In genomic region chr5:132019857-132020555, GRCh38 we compare ENCODE assay signal across 9 cellular contexts. TPM values are rescaled to one million over a fixed set of nuclear protein-coding genes. Genes with fewer than 3 reads are reported as not detected.
DNase-seq lines count a peak whose midpoint lies in the region; ATAC-seq and TF ChIP-seq lines count a peak whose summit lies in the region.
"Had no signal": no experiment of that assay in that cellular context is flagged by ENCODE, and none has a peak within 500 bp of the region (broad histone marks: within the 10 kb centered on the region; RNA-seq: fewer than 3 reads in every experiment).

No MANE protein-coding gene starts in this region.

- H3K4me3 Mint-ChIP-seq in chondrocyte (ENCODE audit: unreplicated experiment): no peak overlapping the region

- TF ChIP-seq CTCF in chondrocyte (IDR thresholded peaks at IDR 0.05): no peak

- no peaks in the 10 kb centered on the region for H3K36me3 Mint-ChIP-seq in chondrocyte (ENCODE audit: low read depth)

- no peak overlapping the region for H3K27ac Mint-ChIP-seq in chondrocyte (ENCODE audit: unreplicated experiment)

- H3K27me3 Mint-ChIP-seq in chondrocyte (ENCODE audit: low read depth): peaks cover 71% of the 10 kb centered on the region

- peak; percentile 97 for ATAC-seq in GM19463 (IDR thresholded peaks at IDR 0.05; ENCODE audit: unreplicated experiment)
- peak; percentile 99 for ATAC-seq in HG03432 (IDR thresholded peaks at IDR 0.05; ENCODE audit: unreplicated experiment)

- H3K9me3 Mint-ChIP-seq in chondrocyte (ENCODE audit: low read depth): no peaks in the 10 kb centered on the region

- DNase-seq in activated T-helper 1 cell treated with Interleukin-2 at 50 U/mL for 16 hours (ENCODE audit: low read depth): peak; percentile 46
- peak; percentile 50 to 76 (median 67) for DNase-seq in stimulated activated CD4-positive, alpha-beta T cell treated with anti-CD3 and anti-CD28 coated beads, TNF-alpha, amount 100 ng/mL, for 48 hours (ENCODE audit: low read depth in 3 of 3)
- DNase-seq in SIG-M5 (lab: John Stamatoyannopoulos, UW): no peak
- DNase-seq in DMS79 (lab: John Stamatoyannopoulos, UW): no peak
- no peak for DNase-seq in NCI-H82 (lab: John Stamatoyannopoulos, UW)
- no peak for DNase-seq in chondrocyte (ENCODE audit: low spot score)

- no peaks in the 10 kb centered on the region for H3K4me1 Mint-ChIP-seq in chondrocyte (ENCODE audit: low read depth)

RNA-seq across cellular contexts. Expression of gene ACSL6, which starts 8.5 kb away (rescaled TPM):
- not detected in 3 replicates for total RNA-seq in chondrocyte

RNA-seq across cellular contexts. Expression of gene IL3, which starts 40.4 kb away (rescaled TPM):
- total RNA-seq in chondrocyte: not detected in 3 replicates
- total RNA-seq: fibroblast of lung had no signal

RNA-seq across cellular contexts. Expression of gene CSF2, which starts 53.6 kb away (rescaled TPM):
- not detected in 3 replicates for total RNA-seq in chondrocyte

Comparison
In these comparisons a context has a peak if more than half of its experiments do, and no peak if none do; other contexts are left out.
1. DNase-seq: peak in activated T-helper 1 cell treated with Interleukin-2 at 50 U/mL for 16 hours (single experiment) and stimulated activated CD4-positive, alpha-beta T cell treated with anti-CD3 and anti-CD28 coated beads, TNF-alpha, amount 100 ng/mL, for 48 hours (3 of 3); none in SIG-M5 (single experiment), DMS79 (single experiment), NCI-H82 (single experiment) and chondrocyte (single experiment).